Comparison of ENCODE assay signal across 12 cellular contexts in the genomic region with DNA sequence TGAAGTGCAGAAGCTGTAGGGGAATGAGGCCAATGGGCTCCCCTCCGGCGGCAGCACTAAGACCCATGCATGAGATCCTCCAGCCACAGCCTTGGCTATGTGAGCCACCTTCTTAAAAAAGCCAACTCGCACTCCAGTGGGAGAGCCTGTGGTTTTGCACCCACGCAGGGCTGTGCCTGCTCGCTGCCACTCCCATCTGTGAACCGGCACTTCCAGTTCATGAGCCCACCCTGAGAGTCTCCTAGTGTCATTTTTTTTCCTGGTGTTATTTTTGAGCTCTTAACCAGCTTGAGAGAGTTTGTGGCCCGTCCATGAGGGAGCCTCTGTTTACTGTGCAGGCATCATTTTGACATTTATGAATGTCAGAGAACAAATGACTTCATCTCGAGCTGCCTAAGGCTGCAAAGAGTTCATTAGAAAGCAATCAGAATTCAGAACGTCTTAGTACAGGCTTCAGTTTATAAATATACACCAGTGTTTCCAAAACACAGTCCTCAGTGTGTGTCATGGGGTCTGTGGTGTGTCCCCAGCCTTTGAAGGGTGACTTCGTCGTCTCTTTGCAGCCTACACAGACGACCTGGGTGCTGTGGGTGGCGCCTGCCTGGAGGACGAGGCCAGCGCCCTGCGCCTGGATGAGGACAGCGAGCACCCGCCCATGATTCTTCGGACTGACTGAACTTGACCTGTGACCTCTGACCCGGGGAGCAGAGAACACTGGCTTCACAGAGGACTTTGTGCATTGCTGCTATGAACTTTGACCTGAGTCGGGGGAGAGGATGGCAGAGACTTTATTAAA. TPM values are rescaled to one million over a fixed set of nuclear protein-coding genes. Genes with fewer than 3 reads are reported as not detected.
A peak's percentile ranks its signal among the peaks of the same experiment; 100 is the strongest.
DNase-seq lines count a peak whose midpoint lies in the region; ATAC-seq and TF ChIP-seq lines count a peak whose summit lies in the region.
"Had no signal": no experiment of that assay in that cellular context is flagged by ENCODE, and none has a peak within 500 bp of the region (broad histone marks: within the 10 kb centered on the region; RNA-seq: fewer than 3 reads in every experiment).

No MANE protein-coding gene starts in this region.

- ATAC-seq in HG02610 (IDR thresholded peaks at IDR 0.05; ENCODE audit: unreplicated experiment) = peak; percentile 18
- ATAC-seq in GM19023 (IDR thresholded peaks at IDR 0.05; ENCODE audit: unreplicated experiment) = no peak
- ATAC-seq in HG03139 (IDR thresholded peaks at IDR 0.05; ENCODE audit: unreplicated experiment) = no peak
- ATAC-seq: left colon, PC-3 had no signal

- H3K36me3 ChIP-seq in WERI-Rb-1 = peaks cover 68% of the 10 kb centered on the region

- no peaks in the 10 kb centered on the region for H3K36me3 Mint-ChIP-seq in neural crest cell (ENCODE audit: low read depth)

- no peak overlapping the region for H3K4me3 ChIP-seq in dorsolateral prefrontal cortex
- no peak overlapping the region for H3K4me3 ChIP-seq in WERI-Rb-1 (ENCODE audit: low read depth, low read length)
- H3K4me3 ChIP-seq: psoas muscle had no signal

- no peaks in the 10 kb centered on the region for H3K27me3 ChIP-seq in dorsolateral prefrontal cortex
- no peaks in the 10 kb centered on the region for H3K27me3 ChIP-seq in WERI-Rb-1 (ENCODE audit: insufficient read depth, low read depth, severe bottlenecking)

- H3K27ac ChIP-seq in dorsolateral prefrontal cortex (peak overlapping the region in 36 of 59 donors; percentile 2 to 71 (median 44)), WERI-Rb-1 (no peak overlapping the region)
- H3K27ac ChIP-seq: psoas muscle had no signal

- DNase-seq in GM10266 (ENCODE audit: extremely low spot score) = peak; percentile 58
- DNase-seq in dorsolateral prefrontal cortex = peak in 1 of 10 donors; percentile 38
- DNase-seq in neural crest cell (ENCODE audit: low read depth, low spot score) = peak; percentile 32
- no peak for DNase-seq in NCI-H524 (lab: John Stamatoyannopoulos, UW)
- no peak for DNase-seq in WERI-Rb-1
- DNase-seq: PC-3, T-helper 2 cell had no signal

- H3K4me3 Mint-ChIP-seq in neural crest cell = no peak overlapping the region

- peaks cover 14% of the 10 kb centered on the region for H3K4me1 Mint-ChIP-seq in neural crest cell

- no peak for TF ChIP-seq CTCF in GM10266 (IDR thresholded peaks at IDR 0.05; ENCODE audit: control insufficient read depth, insufficient read depth, low read depth, missing control alignments)
- no peak for TF ChIP-seq CTCF in dorsolateral prefrontal cortex (IDR thresholded peaks at IDR 0.05 in 54 of 56, conservative IDR thresholded peaks at IDR 0.05 in 2 of 56; ENCODE audit: low read depth in 1 of 56, partially characterized antibody in 56 of 56)
- TF ChIP-seq CTCF in neural crest cell (conservative IDR thresholded peaks at IDR 0.05) = no peak
- TF ChIP-seq CTCF in WERI-Rb-1 (IDR thresholded peaks at IDR 0.05; ENCODE audit: low read depth, low read length) = no peak

- H3K9me3 ChIP-seq in WERI-Rb-1 (ENCODE audit: severe bottlenecking) = no peaks in the 10 kb centered on the region
- H3K9me3 ChIP-seq: psoas muscle had no signal

- no peaks in the 10 kb centered on the region for H3K27me3 Mint-ChIP-seq in neural crest cell (ENCODE audit: low read depth)

- no peaks in the 10 kb centered on the region for H3K9me3 Mint-ChIP-seq in neural crest cell

- no peak overlapping the region for H3K27ac Mint-ChIP-seq in neural crest cell (ENCODE audit: unreplicated experiment)

- intact Hi-C loops in dorsolateral prefrontal cortex (cut with DNase I) = loop anchor here (5.0 to 10.0 kb wide), 3 partner anchors 33 to 454 kb away; no protein-coding TSS in a partner anchor

RNA-seq across cellular contexts. Expression of a gene that starts 40.4 kb away (rescaled TPM):
- total RNA-seq in dorsolateral prefrontal cortex (100 to 1,000 TPM in 18 of 120 experiments, 10 to 100 TPM in 102; 71.9 to 108 (median 90.3) TPM), neural crest cell (53.4 and 55.9 TPM in 2 replicates)

RNA-seq across cellular contexts. Expression of a gene that starts 52.3 kb away (rescaled TPM):
- total RNA-seq in dorsolateral prefrontal cortex = 10 to 100 TPM in 112 of 120 experiments, 1 to 10 TPM in 8; 4.9 to 63.6 (median 19.0) TPM
- total RNA-seq in neural crest cell = 32.5 and 40.0 TPM in 2 replicates

Comparison
In these comparisons a context has a peak if more than half of its experiments do, and no peak if none do; other contexts are left out.
1. DNase-seq: peak in GM10266 (single experiment) and neural crest cell (single experiment); none in NCI-H524 (0 of 2) and WERI-Rb-1 (single experiment).